Comparison of ENCODE assay signal across 11 cellular contexts in genomic region chr19:16573925-16574324, GRCh38. TPM values are rescaled to one million over a fixed set of nuclear protein-coding genes. Genes with fewer than 3 reads are reported as not detected.
A peak's percentile ranks its signal among the peaks of the same experiment; 100 is the strongest.
DNase-seq lines count a peak whose midpoint lies in the region; ATAC-seq and TF ChIP-seq lines count a peak whose summit lies in the region.
"Had no signal": no experiment of that assay in that cellular context is flagged by ENCODE, and none has a peak within 500 bp of the region (broad histone marks: within the 10 kb centered on the region; RNA-seq: fewer than 3 reads in every experiment).

No MANE protein-coding gene starts in this region.

- peaks cover 25% of the 10 kb centered on the region for H3K36me3 Mint-ChIP-seq in activated CD8-positive, alpha-beta memory T cell treated with anti-CD3 and anti-CD28 coated beads, Interleukin-2, amount 10 ng/mL, durations not matched to agents 7 days and 5 days
- no peaks in the 10 kb centered on the region for H3K36me3 Mint-ChIP-seq in glutamatergic neuron (ENCODE audit: unreplicated experiment)
- peaks cover 28 to 51% of the 10 kb centered on the region in 2 donors for H3K36me3 Mint-ChIP-seq in stimulated activated naive B cell treated with anti-CD40 and anti-IgM and Interleukin-4, amounts not matched to agents 10 μg/mL and 1 μg/mL and 100 μg/mL, for 72 hours

- in situ Hi-C loops in GM13976 (cut with MboI; ENCODE audit: low sequenced_read_pairs, unreplicated experiment): no loop called here

- H3K9me3 Mint-ChIP-seq in activated CD8-positive, alpha-beta memory T cell treated with anti-CD3 and anti-CD28 coated beads, Interleukin-2, amount 10 ng/mL, durations not matched to agents 7 days and 5 days (ENCODE audit: low read depth): no peaks in the 10 kb centered on the region
- peaks cover 13% of the 10 kb centered on the region for H3K9me3 Mint-ChIP-seq in glutamatergic neuron (ENCODE audit: unreplicated experiment)
- no peaks in the 10 kb centered on the region for H3K9me3 Mint-ChIP-seq in stimulated activated naive B cell treated with anti-CD40 and anti-IgM and Interleukin-4, amounts not matched to agents 10 μg/mL and 1 μg/mL and 100 μg/mL, for 72 hours

- peak overlapping the region; percentile 79 for H3K4me3 ChIP-seq in WI38 (ENCODE audit: low read depth, low read length)

- ATAC-seq in activated CD8-positive, alpha-beta memory T cell treated with anti-CD3 and anti-CD28 coated beads, Interleukin-2, amount 10 ng/mL, durations not matched to agents 7 days and 5 days: no peak
- no peak for ATAC-seq in stimulated activated naive B cell treated with anti-CD40 and anti-IgM and Interleukin-4, amounts not matched to agents 10 μg/mL and 1 μg/mL and 100 μg/mL, for 72 hours (replicated peaks)
- ATAC-seq: gastroesophageal sphincter, pancreas had no signal

- CTCF ChIA-PET in activated CD8-positive, alpha-beta memory T cell treated with anti-CD3 and anti-CD28 coated beads, Interleukin-2, amount 10 ng/mL, durations not matched to agents 7 days and 5 days (lab: Charles Lee): interaction anchor here (0.5 to 2.4 kb wide), 6 partner anchors 11 to 550 kb away, joined by 3 to 13 read pairs (median 6); partner anchors contain the start of gene MED26

- TF ChIP-seq CTCF in WI38 (IDR thresholded peaks at IDR 0.05; ENCODE audit: low read depth, low read length) (no peak), glutamatergic neuron (IDR thresholded peaks at IDR 0.05; ENCODE audit: partially characterized antibody, unreplicated experiment) (no peak), GM13976 (IDR thresholded peaks at IDR 0.05; ENCODE audit: borderline replicate concordance, control extremely low read depth, extremely low read depth, insufficient read depth, missing control alignments) (no peak)

- no peaks in the 10 kb centered on the region for H3K27me3 Mint-ChIP-seq in activated CD8-positive, alpha-beta memory T cell treated with anti-CD3 and anti-CD28 coated beads, Interleukin-2, amount 10 ng/mL, durations not matched to agents 7 days and 5 days
- peaks cover 14% of the 10 kb centered on the region for H3K27me3 Mint-ChIP-seq in glutamatergic neuron (ENCODE audit: unreplicated experiment)
- no peaks in the 10 kb centered on the region for H3K27me3 Mint-ChIP-seq in stimulated activated naive B cell treated with anti-CD40 and anti-IgM and Interleukin-4, amounts not matched to agents 10 μg/mL and 1 μg/mL and 100 μg/mL, for 72 hours

- H3K4me1 Mint-ChIP-seq in activated CD8-positive, alpha-beta memory T cell treated with anti-CD3 and anti-CD28 coated beads, Interleukin-2, amount 10 ng/mL, durations not matched to agents 7 days and 5 days: peaks cover 60% of the 10 kb centered on the region
- H3K4me1 Mint-ChIP-seq in glutamatergic neuron (ENCODE audit: low read depth, unreplicated experiment): peaks cover 10% of the 10 kb centered on the region
- H3K4me1 Mint-ChIP-seq in stimulated activated naive B cell treated with anti-CD40 and anti-IgM and Interleukin-4, amounts not matched to agents 10 μg/mL and 1 μg/mL and 100 μg/mL, for 72 hours: peaks cover 35 to 70% of the 10 kb centered on the region in 2 donors

- DNase-seq in activated CD8-positive, alpha-beta memory T cell treated with anti-CD3 and anti-CD28 coated beads, Interleukin-2, amount 10 ng/mL, durations not matched to agents 7 days and 5 days: no peak
- DNase-seq in activated CD8-positive, alpha-beta memory T cell treated with anti-CD3 and anti-CD28 coated beads for 24 hours: no peak
- DNase-seq in glutamatergic neuron (no peak), SIG-M5 (lab: John Stamatoyannopoulos, UW) (no peak), iPS-NIHi7 (ENCODE audit: extremely low spot score) (no peak), GM13976 (ENCODE audit: low spot score) (no peak)
- no peak for DNase-seq in stimulated activated naive B cell treated with anti-CD40 and anti-IgM and Interleukin-4, amounts not matched to agents 10 μg/mL and 1 μg/mL and 100 μg/mL, for 72 hours
- DNase-seq: NCI-H1105 treated with DMSO at 0.1 percent for 48 hours had no signal

- peak overlapping the region; percentile 22 for H3K4me3 Mint-ChIP-seq in activated CD8-positive, alpha-beta memory T cell treated with anti-CD3 and anti-CD28 coated beads, Interleukin-2, amount 10 ng/mL, durations not matched to agents 7 days and 5 days
- peak overlapping the region; percentile 98 for H3K4me3 Mint-ChIP-seq in glutamatergic neuron (ENCODE audit: unreplicated experiment)
- peak overlapping the region; percentile 63 to 87 for H3K4me3 Mint-ChIP-seq in stimulated activated naive B cell treated with anti-CD40 and anti-IgM and Interleukin-4, amounts not matched to agents 10 μg/mL and 1 μg/mL and 100 μg/mL, for 72 hours

- peak overlapping the region; percentile 89 for H3K27ac Mint-ChIP-seq in activated CD8-positive, alpha-beta memory T cell treated with anti-CD3 and anti-CD28 coated beads, Interleukin-2, amount 10 ng/mL, durations not matched to agents 7 days and 5 days
- H3K27ac Mint-ChIP-seq in glutamatergic neuron (ENCODE audit: unreplicated experiment): no peak overlapping the region
- H3K27ac Mint-ChIP-seq in stimulated activated naive B cell treated with anti-CD40 and anti-IgM and Interleukin-4, amounts not matched to agents 10 μg/mL and 1 μg/mL and 100 μg/mL, for 72 hours: peak overlapping the region; percentile 51

RNA-seq across cellular contexts. Expression of gene SLC35E1, which starts 1.7 kb away (rescaled TPM):
- 10 to 100 TPM; 46.2 to 46.3 TPM for total RNA-seq in activated CD8-positive, alpha-beta memory T cell treated with anti-CD3 and anti-CD28 coated beads, Interleukin-2, amount 10 ng/mL, durations not matched to agents 7 days and 5 days
- 31.9 TPM for total RNA-seq in glutamatergic neuron (ENCODE audit: unreplicated experiment)

RNA-seq across cellular contexts. Expression of gene CHERP, which starts 31.7 kb away (rescaled TPM):
- 10 to 100 TPM; 66.5 to 74.5 TPM for total RNA-seq in activated CD8-positive, alpha-beta memory T cell treated with anti-CD3 and anti-CD28 coated beads, Interleukin-2, amount 10 ng/mL, durations not matched to agents 7 days and 5 days
- total RNA-seq in glutamatergic neuron (ENCODE audit: unreplicated experiment): 50.7 TPM

RNA-seq across cellular contexts. Expression of gene MED26, which starts 54.1 kb away (rescaled TPM):
- total RNA-seq in activated CD8-positive, alpha-beta memory T cell treated with anti-CD3 and anti-CD28 coated beads, Interleukin-2, amount 10 ng/mL, durations not matched to agents 7 days and 5 days: 10 to 100 TPM; 16.0 to 21.3 TPM
- total RNA-seq in glutamatergic neuron (ENCODE audit: unreplicated experiment): 9.8 TPM

Comparison
In these comparisons a context has a peak if more than half of its experiments do, and no peak if none do; other contexts are left out.
1. H3K4me3 Mint-ChIP-seq: peak in every context shown above with its lines; median percentile 98 in glutamatergic neuron; 75 in stimulated activated naive B cell treated with anti-CD40 and anti-IgM and Interleukin-4, amounts not matched to agents 10 μg/mL and 1 μg/mL and 100 μg/mL, for 72 hours; 22 in activated CD8-positive, alpha-beta memory T cell treated with anti-CD3 and anti-CD28 coated beads, Interleukin-2, amount 10 ng/mL, durations not matched to agents 7 days and 5 days.